ENCODE assay signal across 17 cellular contexts in the genomic region with DNA sequence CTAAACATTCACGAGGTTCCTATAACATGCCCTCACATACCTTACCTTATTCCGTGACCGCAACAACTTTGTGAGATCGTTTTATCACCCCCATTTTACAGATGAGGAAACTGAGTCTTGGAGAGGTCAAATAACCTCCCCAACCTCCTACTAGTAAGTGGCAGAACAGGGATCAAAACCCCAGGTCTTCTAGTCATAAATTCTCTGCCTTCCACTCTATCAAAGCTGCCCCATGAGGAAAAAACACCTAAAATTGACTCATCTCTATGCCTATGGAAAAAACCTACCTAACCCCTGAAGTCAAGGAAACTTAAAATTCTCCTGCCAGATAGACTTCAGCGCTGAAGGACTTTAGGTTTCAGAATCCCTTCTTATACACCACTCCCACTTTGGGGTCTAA.
DNase-seq lines count a peak whose midpoint lies in the region; ATAC-seq and TF ChIP-seq lines count a peak whose summit lies in the region.
"Had no signal": no experiment of that assay in that cellular context is flagged by ENCODE, and none has a peak within 500 bp of the region (broad histone marks: within the 10 kb centered on the region; RNA-seq: fewer than 3 reads in every experiment).

No MANE protein-coding gene starts in this region.

- no peaks in the 10 kb centered on the region for H3K9me3 ChIP-seq in Panc1 (ENCODE audit: control insufficient read depth, insufficient read depth, low read depth, low read length)
- no peaks in the 10 kb centered on the region for H3K9me3 ChIP-seq in esophagus muscularis mucosa
- no peaks in the 10 kb centered on the region for H3K9me3 ChIP-seq in osteoblast (ENCODE audit: low read depth, low read length)

- intact Hi-C loops in Panc1 (cut with micrococcal nuclease; ENCODE audit: unreplicated experiment) (loop anchor here (5.0 to 10.0 kb wide), 2 partner anchors 68 to 219 kb away; a partner anchor contains a TSS), esophagus muscularis mucosa (cut with DNase I) (no loop called here)
- intact Hi-C loops in activated CD4-positive, alpha-beta memory T cell treated with anti-CD3 and anti-CD28 coated beads for 36 hours (cut with micrococcal nuclease): loop anchor here (5.0 to 10.0 kb wide), 5 partner anchors 48 to 302 kb away; a partner anchor contains a TSS

- no peak for TF ChIP-seq EP300 in esophagus muscularis mucosa (IDR thresholded peaks at IDR 0.05)

- no peaks in the 10 kb centered on the region for H4K20me1 ChIP-seq in osteoblast (ENCODE audit: insufficient read depth, low read length)

- H3K27me3 ChIP-seq in ACC112 (ENCODE audit: insufficient read depth, low read length) (no peaks in the 10 kb centered on the region), Panc1 (ENCODE audit: control insufficient read depth, insufficient read depth, low read length) (no peaks in the 10 kb centered on the region), esophagus muscularis mucosa (no peaks in the 10 kb centered on the region), osteoblast (ENCODE audit: insufficient read depth, low read length) (no peaks in the 10 kb centered on the region)

- H3K4me1 ChIP-seq in ACC112 (ENCODE audit: control insufficient read depth, insufficient read depth, low read length, unreplicated experiment): peaks cover 59% of the 10 kb centered on the region
- H3K4me1 ChIP-seq in Panc1 (ENCODE audit: control insufficient read depth, insufficient read depth, low read length): peaks cover 64% of the 10 kb centered on the region
- peaks cover 15 to 38% (median 36%) of the 10 kb centered on the region in 4 donors for H3K4me1 ChIP-seq in esophagus muscularis mucosa
- H3K4me1 ChIP-seq in osteoblast (ENCODE audit: insufficient read depth, low read length): peaks cover 61% of the 10 kb centered on the region

- 0 out of 2 replicates have a peak, but pooled peaks have one; percentile 1 for ATAC-seq in Panc1
- no peak for ATAC-seq in GM18868 (IDR thresholded peaks at IDR 0.05; ENCODE audit: unreplicated experiment)
- ATAC-seq: activated naive CD4-positive, alpha-beta T cell treated with anti-CD3 and anti-CD28 coated beads, Interleukin-2, amount 50 U/mL, for 72 hours had no signal

- H3K4me3 ChIP-seq in ACC112 (ENCODE audit: low read depth, low read length): no peak overlapping the region
- no peak overlapping the region for H3K4me3 ChIP-seq in Panc1 (ENCODE audit: low read depth in 2 of 2, low read length in 2 of 2)
- H3K4me3 ChIP-seq in esophagus muscularis mucosa: no peak overlapping the region
- H3K4me3 ChIP-seq in osteoblast (ENCODE audit: insufficient read depth, low read length): no peak overlapping the region

- H3K79me2 ChIP-seq in ACC112 (ENCODE audit: control insufficient read depth, insufficient read depth, low read length, unreplicated experiment) (no peaks in the 10 kb centered on the region), osteoblast (ENCODE audit: insufficient read depth, low read length) (no peaks in the 10 kb centered on the region)

- H3K27ac ChIP-seq in ACC112 (ENCODE audit: low read depth, low read length) (peak overlapping the region; percentile 99), Panc1 (ENCODE audit: low read length) (peak overlapping the region; percentile 100), esophagus muscularis mucosa (replicated peaks in 1 of 4) (peak overlapping the region; percentile 67 to 82 (median 78)), osteoblast (ENCODE audit: low read depth, low read length) (peak overlapping the region; percentile 97)
- H3K27ac ChIP-seq: HL-60 had no signal

- in situ Hi-C loops in Panc1 (cut with HindIII; ENCODE audit: low pct_unique_long_range_greater_than_20kb, low sequenced_read_pairs): loop anchor here (5.0 to 25.0 kb wide), 2 partner anchors 58 to 217 kb away; a partner anchor contains a TSS
- in situ Hi-C loops in KBM-7 (cut with MboI; ENCODE audit: low pct_unique_long_range_greater_than_20kb, low sequenced_read_pairs): no loop called here

- WGBS in esophagus muscularis mucosa: 97% methylated on average over 5 of the region's 5 CpGs

- TF ChIP-seq CTCF in Panc1 (IDR thresholded peaks at IDR 0.05) (no peak), esophagus muscularis mucosa (IDR thresholded peaks at IDR 0.05) (no peak), osteoblast (IDR thresholded peaks at IDR 0.05; ENCODE audit: extremely low read depth, low read depth, low read length) (no peak)

- BruUV-seq in Panc1 (replicated peaks; lab: Mats Ljungman, UMichigan): no TSS peak

- POLR2A ChIA-PET in Panc1 (lab: Charles Lee): interaction anchor here (0.7 kb wide), 1 partner anchor 29 kb away, joined by 3 read pairs; no protein-coding TSS in a partner anchor
- POLR2A ChIA-PET in activated CD4-positive, alpha-beta memory T cell treated with anti-CD3 and anti-CD28 coated beads for 36 hours (lab: Charles Lee): no interaction called here

- no peak for DNase-seq in Panc1 (ENCODE audit: low read depth, low spot score)
- DNase-seq in esophagus muscularis mucosa (ENCODE audit: extremely low spot score): no peak
- DNase-seq in osteoblast (ENCODE audit: insufficient read length, low spot score, missing footprints): no peak
- no peak for DNase-seq in KBM-7
- DNase-seq in activated CD4-positive, alpha-beta memory T cell treated with anti-CD3 and anti-CD28 coated beads for 36 hours: no peak
- no peak for DNase-seq in anterior cingulate cortex (lab: John Stamatoyannopoulos, UW)
- DNase-seq: activated CD8-positive, alpha-beta memory T cell treated with anti-CD3 and anti-CD28 coated beads, Interleukin-2, amount 50 U/mL, for 48 hours; cerebellar nuclear complex; erythroblast; hippocampal formation; NCI-H2081 treated with DMSO at 0.1 percent for 48 hours; stimulated activated CD4-positive, alpha-beta T cell treated with anti-CD3 and anti-CD28 coated beads, Interleukin-12 subunit alpha, Interleukin-12 subunit beta, amount 100 ng/mL, for 4 hours; substantia nigra had no signal

- no peaks in the 10 kb centered on the region for H3K9me3 Mint-ChIP-seq in activated CD4-positive, alpha-beta memory T cell treated with anti-CD3 and anti-CD28 coated beads for 36 hours

- H2AFZ ChIP-seq in ACC112 (ENCODE audit: low read length, unreplicated experiment) (no peak overlapping the region), osteoblast (ENCODE audit: low read length) (no peak overlapping the region)

- CTCF ChIA-PET in Panc1 (lab: Charles Lee): interaction anchor here (1.0 kb wide), 1 partner anchor 37 kb away, joined by 4 read pairs; no protein-coding TSS in a partner anchor
- CTCF ChIA-PET in activated CD4-positive, alpha-beta memory T cell treated with anti-CD3 and anti-CD28 coated beads for 36 hours (lab: Charles Lee): interaction anchor here (0.5 kb wide), 1 partner anchor 1351 kb away, joined by 3 read pairs; no protein-coding TSS in a partner anchor

- H3K4me1 Mint-ChIP-seq in activated CD4-positive, alpha-beta memory T cell treated with anti-CD3 and anti-CD28 coated beads for 36 hours (ENCODE audit: low read depth): peaks cover 41% of the 10 kb centered on the region

- H3K36me3 Mint-ChIP-seq in activated CD4-positive, alpha-beta memory T cell treated with anti-CD3 and anti-CD28 coated beads for 36 hours: no peaks in the 10 kb centered on the region

- no peak overlapping the region for H3K4me3 Mint-ChIP-seq in activated CD4-positive, alpha-beta memory T cell treated with anti-CD3 and anti-CD28 coated beads for 36 hours

- H3K36me3 ChIP-seq in ACC112 (ENCODE audit: insufficient read depth, low read length) (no peaks in the 10 kb centered on the region), Panc1 (ENCODE audit: control insufficient read depth, insufficient read depth, low read length) (no peaks in the 10 kb centered on the region), esophagus muscularis mucosa (no peaks in the 10 kb centered on the region), osteoblast (ENCODE audit: insufficient read depth, low read length) (no peaks in the 10 kb centered on the region)

- no peak overlapping the region for H3K4me2 ChIP-seq in osteoblast (ENCODE audit: insufficient read depth, low read length)

- peaks cover 8% of the 10 kb centered on the region for H3K27me3 Mint-ChIP-seq in activated CD4-positive, alpha-beta memory T cell treated with anti-CD3 and anti-CD28 coated beads for 36 hours

- no peak for TF ChIP-seq POLR2A in esophagus muscularis mucosa (IDR thresholded peaks at IDR 0.05; ENCODE audit: low read depth)

- H3K27ac Mint-ChIP-seq in activated CD4-positive, alpha-beta memory T cell treated with anti-CD3 and anti-CD28 coated beads for 36 hours: no peak overlapping the region
